In the genomic region with DNA sequence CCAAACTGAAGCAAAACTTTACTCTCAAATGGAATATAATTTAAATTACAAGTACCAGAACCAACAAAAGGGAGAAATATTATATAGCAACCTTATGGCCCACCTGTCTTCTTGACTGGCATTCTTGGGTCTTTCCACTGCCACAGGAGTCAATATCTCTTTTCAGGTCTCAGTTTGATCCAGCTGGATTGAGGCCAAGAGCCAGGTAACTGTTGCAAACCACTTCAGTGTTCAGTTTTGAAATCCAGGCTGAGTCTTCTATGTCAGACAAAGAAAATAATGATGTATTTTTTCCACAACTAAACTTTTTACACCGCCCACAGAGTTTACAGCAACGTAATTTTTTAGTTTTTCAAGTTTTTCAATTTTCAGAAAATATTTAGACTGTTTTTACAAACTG, we compare ENCODE assay signal across 8 cellular contexts. TPM values are rescaled to one million over a fixed set of nuclear protein-coding genes. Genes with fewer than 3 reads are reported as not detected.
DNase-seq lines count a peak whose midpoint lies in the region; ATAC-seq and TF ChIP-seq lines count a peak whose summit lies in the region.

No MANE protein-coding gene starts in this region.

- H3K4me3 Mint-ChIP-seq in central memory CD8-positive, alpha-beta T cell: peak overlapping the region; percentile 99
- peak overlapping the region; percentile 97 for H3K4me3 Mint-ChIP-seq in neural progenitor cell

- no peaks in the 10 kb centered on the region for H4K20me1 ChIP-seq in DOHH2 (ENCODE audit: control insufficient read depth, insufficient read depth, low read depth, low read length)
- no peaks in the 10 kb centered on the region for H4K20me1 ChIP-seq in neural progenitor cell (ENCODE audit: low read depth)

- no peaks in the 10 kb centered on the region for H3K9me2 ChIP-seq in DOHH2 (replicated peaks; ENCODE audit: control insufficient read depth, low read length)

- no peaks in the 10 kb centered on the region for H3K27me3 Mint-ChIP-seq in central memory CD8-positive, alpha-beta T cell
- H3K27me3 Mint-ChIP-seq in neural progenitor cell (ENCODE audit: insufficient read depth, low read depth): peaks cover 4% of the 10 kb centered on the region

- H3K4me1 Mint-ChIP-seq in central memory CD8-positive, alpha-beta T cell: peaks cover 33% of the 10 kb centered on the region
- H3K4me1 Mint-ChIP-seq in neural progenitor cell: peaks cover 20% of the 10 kb centered on the region

- peaks cover 36% of the 10 kb centered on the region for H3K79me2 ChIP-seq in DOHH2 (ENCODE audit: control insufficient read depth, low read length)
- peaks cover 41% of the 10 kb centered on the region for H3K79me2 ChIP-seq in neural progenitor cell (ENCODE audit: low read depth)

- H3F3A ChIP-seq in DOHH2 (ENCODE audit: control insufficient read depth, insufficient read depth) (peaks cover 4% of the 10 kb centered on the region; the same call in 1 of the 2 replicates), neural progenitor cell (ENCODE audit: low read depth) (peaks cover 11% of the 10 kb centered on the region)

- H3K9ac ChIP-seq in neural progenitor cell: no peak overlapping the region

- H2AFZ ChIP-seq in neural progenitor cell (replicated peaks): peak overlapping the region; percentile 74

- H3K9me3 ChIP-seq in DOHH2 (ENCODE audit: control insufficient read depth, insufficient read depth, low read length): no peaks in the 10 kb centered on the region
- H3K9me3 ChIP-seq in neural progenitor cell (ENCODE audit: low read depth): no peaks in the 10 kb centered on the region

- no peaks in the 10 kb centered on the region for H3K27me3 ChIP-seq in DOHH2 (ENCODE audit: control insufficient read depth, low read length)
- no peaks in the 10 kb centered on the region for H3K27me3 ChIP-seq in neural progenitor cell

- H3K27ac Mint-ChIP-seq in central memory CD8-positive, alpha-beta T cell (ENCODE audit: low read depth): no peak overlapping the region
- H3K27ac Mint-ChIP-seq in neural progenitor cell: no peak overlapping the region

- H3K27ac ChIP-seq in DOHH2 (ENCODE audit: low read depth, low read length): no peak overlapping the region
- no peak overlapping the region for H3K27ac ChIP-seq in neural progenitor cell

- H3K4me1 ChIP-seq in DOHH2 (ENCODE audit: control insufficient read depth, low read length): peaks cover 31% of the 10 kb centered on the region
- H3K4me1 ChIP-seq in neural progenitor cell: peaks cover 22% of the 10 kb centered on the region

- H3K36me3 Mint-ChIP-seq in central memory CD8-positive, alpha-beta T cell (ENCODE audit: insufficient read depth): peaks cover 14% of the 10 kb centered on the region
- H3K36me3 Mint-ChIP-seq in neural progenitor cell: no peaks in the 10 kb centered on the region

- no peak for ATAC-seq in central memory CD8-positive, alpha-beta T cell (replicated peaks; ENCODE audit: extremely low read depth, poor library complexity, severe bottlenecking)
- ATAC-seq in HG02759 (IDR thresholded peaks at IDR 0.05; ENCODE audit: unreplicated experiment): no peak
- no peak for ATAC-seq in GM21515 (IDR thresholded peaks at IDR 0.05; ENCODE audit: unreplicated experiment)

- peak overlapping the region; percentile 93 for H3K4me2 ChIP-seq in DOHH2 (ENCODE audit: low read length)
- H3K4me2 ChIP-seq in neural progenitor cell: peak overlapping the region; percentile 82

- peak overlapping the region; percentile 97; the same call in 1 of the 2 replicates for H3K4me3 ChIP-seq in DOHH2 (ENCODE audit: low read length)
- peak overlapping the region; percentile 82 for H3K4me3 ChIP-seq in neural progenitor cell

- H3K36me3 ChIP-seq in DOHH2 (ENCODE audit: control insufficient read depth, low read length) (peaks cover 11% of the 10 kb centered on the region), neural progenitor cell (peaks cover under 1% of the 10 kb centered on the region)

- no peak for TF ChIP-seq CTCF in DOHH2 (IDR thresholded peaks at IDR 0.05; ENCODE audit: low read depth, low read length, poor library complexity, severe bottlenecking)
- no peak for TF ChIP-seq CTCF in neural progenitor cell (IDR thresholded peaks at IDR 0.05)

- H3K9me3 Mint-ChIP-seq in central memory CD8-positive, alpha-beta T cell: no peaks in the 10 kb centered on the region
- H3K9me3 Mint-ChIP-seq in neural progenitor cell: no peaks in the 10 kb centered on the region

- DNase-seq in NCI-H2029 (lab: John Stamatoyannopoulos, UW) (peak; percentile 34), neural progenitor cell (ENCODE audit: low spot score) (no peak), islet precursor cell (no peak), NOMO-1 treated with DMSO at 0.1 percent for 48 hours (lab: John Stamatoyannopoulos, UW; ENCODE audit: unreplicated experiment) (no peak)
- no peak for DNase-seq in central memory CD8-positive, alpha-beta T cell (ENCODE audit: low spot score in 2 of 2)

RNA-seq across cellular contexts. Expression of gene DLG2, which starts 0.6 kb away (rescaled TPM):
- total RNA-seq in neural progenitor cell (ENCODE audit: low replicate concordance): 7.5 and 8.1 TPM in 2 replicates

RNA-seq across cellular contexts. Expression of gene TMEM126B, which starts 1.9 kb away (rescaled TPM):
- 73.5 and 110 TPM in 2 replicates for total RNA-seq in neural progenitor cell (ENCODE audit: low replicate concordance)

RNA-seq across cellular contexts. Expression of gene TMEM126A, which starts 21.3 kb away (rescaled TPM):
- 32.6 and 47.9 TPM in 2 replicates for total RNA-seq in neural progenitor cell (ENCODE audit: low replicate concordance)

RNA-seq across cellular contexts. Expression of gene CREBZF, which starts 38.4 kb away (rescaled TPM):
- 109 and 113 TPM in 2 replicates for total RNA-seq in neural progenitor cell (ENCODE audit: low replicate concordance)

RNA-seq across cellular contexts. Expression of gene CCDC89, which starts 59.5 kb away (rescaled TPM):
- 0.31 TPM in 1 of 2 replicates, not detected in the other for total RNA-seq in neural progenitor cell (ENCODE audit: low replicate concordance)
